ENCODE assay signal across 23 cellular contexts in genomic region chr22:40504285-40505249, GRCh38.
A peak's percentile ranks its signal among the peaks of the same experiment; 100 is the strongest.
DNase-seq lines count a peak whose midpoint lies in the region; ATAC-seq and TF ChIP-seq lines count a peak whose summit lies in the region.
"Had no signal": no experiment of that assay in that cellular context is flagged by ENCODE, and none has a peak within 500 bp of the region (broad histone marks: within the 10 kb centered on the region; RNA-seq: fewer than 3 reads in every experiment).

No MANE protein-coding gene starts in this region.

- H3K36me3 ChIP-seq in OCI-LY7 (ENCODE audit: insufficient read depth, low read length): peaks cover 3% of the 10 kb centered on the region; the same call in 1 of the 2 replicates
- H3K36me3 ChIP-seq in fibroblast of lung (ENCODE audit: control insufficient read depth, insufficient read depth, low read length): no peaks in the 10 kb centered on the region
- no peaks in the 10 kb centered on the region for H3K36me3 ChIP-seq in uterus
- H3K36me3 ChIP-seq: BE2C, colonic mucosa, heart right ventricle, upper lobe of left lung had no signal

- no peak overlapping the region for H3K9ac ChIP-seq in fibroblast of lung (ENCODE audit: insufficient read depth, low read length)

- no peak for TF ChIP-seq POLR2A in uterus (IDR thresholded peaks at IDR 0.05)

- intact Hi-C loops in OCI-LY7 (cut with micrococcal nuclease; ENCODE audit: unreplicated experiment): no loop called here
- intact Hi-C loops in uterus (cut with DNase I; ENCODE audit: low total_unique reads): no loop called here

- H3K27ac ChIP-seq in OCI-LY7 (ENCODE audit: low read depth, low read length, poor library complexity, severe bottlenecking): no peak overlapping the region
- no peak overlapping the region for H3K27ac ChIP-seq in fibroblast of lung (ENCODE audit: insufficient read depth, low read length)
- H3K27ac ChIP-seq in uterus: peak overlapping the region; percentile 22 to 41
- H3K27ac ChIP-seq: colonic mucosa, upper lobe of left lung had no signal

- POLR2A ChIA-PET in OCI-LY7 (lab: Charles Lee): interaction anchor here (0.6 to 1.2 kb wide), 4 partner anchors 10 to 91 kb away, joined by 3 to 6 read pairs (median 4); no protein-coding TSS in a partner anchor

- H3K4me1 ChIP-seq in OCI-LY7 (ENCODE audit: insufficient read depth, low read length, poor library complexity, severe bottlenecking) (peaks cover 49% of the 10 kb centered on the region), fibroblast of lung (ENCODE audit: control insufficient read depth, extremely low read depth, insufficient read depth, low read length) (peaks cover 21% of the 10 kb centered on the region), uterus (peaks cover 4 to 12% of the 10 kb centered on the region in 2 donors)
- H3K4me1 ChIP-seq: colonic mucosa had no signal

- peak overlapping the region; percentile 51 for H3K27ac Mint-ChIP-seq in activated T-cell treated with anti-CD3 and anti-CD28 coated beads, Interleukin-2, amount 50 U/mL, for 24 hours
- H3K27ac Mint-ChIP-seq: activated naive CD8-positive, alpha-beta T cell treated with anti-CD3 and anti-CD28 coated beads, Interleukin-2, amount 50 U/mL, for 24 hours had no signal

- H3K9me3 Mint-ChIP-seq in activated T-cell treated with anti-CD3 and anti-CD28 coated beads, Interleukin-2, amount 50 U/mL, for 24 hours: no peaks in the 10 kb centered on the region
- H3K9me3 Mint-ChIP-seq: activated naive CD8-positive, alpha-beta T cell treated with anti-CD3 and anti-CD28 coated beads, Interleukin-2, amount 50 U/mL, for 24 hours had no signal

- peaks cover 4% of the 10 kb centered on the region for H3K36me3 Mint-ChIP-seq in activated T-cell treated with anti-CD3 and anti-CD28 coated beads, Interleukin-2, amount 50 U/mL, for 24 hours (ENCODE audit: low read depth)

- no peaks in the 10 kb centered on the region for H3K9me2 ChIP-seq in OCI-LY7 (ENCODE audit: insufficient read depth, low read length)

- no peak for ATAC-seq in HG02759 (IDR thresholded peaks at IDR 0.05; ENCODE audit: unreplicated experiment)
- ATAC-seq: activated CD4-positive, alpha-beta T cell treated with anti-CD3 and anti-CD28 coated beads for 36 hours; activated naive CD8-positive, alpha-beta T cell treated with anti-CD3 and anti-CD28 coated beads, Interleukin-2, amount 50 U/mL, for 24 hours; heart right ventricle; K562; left lobe of liver had no signal

- H3K4me3 ChIP-seq in OCI-LY7 (ENCODE audit: low read depth, low read length, poor library complexity, severe bottlenecking) (no peak overlapping the region), fibroblast of lung (replicated peaks in 1 of 4; ENCODE audit: control extremely low read depth in 1 of 4, insufficient read depth in 1 of 4, low read depth in 3 of 4, low read length in 4 of 4) (no peak overlapping the region), uterus (no peak overlapping the region)
- H3K4me3 ChIP-seq: colonic mucosa, heart right ventricle, K562, skin epidermis, upper lobe of left lung had no signal

- no peaks in the 10 kb centered on the region for H3K9me3 ChIP-seq in OCI-LY7 (ENCODE audit: low read length)
- no peaks in the 10 kb centered on the region for H3K9me3 ChIP-seq in fibroblast of lung (ENCODE audit: control insufficient read depth, insufficient read depth, low read depth, low read length)
- no peaks in the 10 kb centered on the region for H3K9me3 ChIP-seq in uterus
- H3K9me3 ChIP-seq: BE2C, colonic mucosa, heart right ventricle, upper lobe of left lung had no signal

- H3K27me3 ChIP-seq in fibroblast of lung (ENCODE audit: control insufficient read depth, insufficient read depth, low read length) (no peaks in the 10 kb centered on the region), uterus (no peaks in the 10 kb centered on the region)
- H3K27me3 ChIP-seq: BE2C, colonic mucosa, heart right ventricle, upper lobe of left lung had no signal

- no peak for DNase-seq in activated T-cell treated with anti-CD3 and anti-CD28 coated beads, Interleukin-2, amount 50 U/mL, for 24 hours
- DNase-seq in activated T-cell treated with anti-CD3 and anti-CD28 coated beads for 4 hours (no peak), OCI-LY7 (ENCODE audit: low spot score) (no peak), fibroblast of lung (ENCODE audit: low read depth in 2 of 2) (no peak), uterus (no peak), NCI-H510A treated with DMSO at 0.1 percent for 48 hours (lab: John Stamatoyannopoulos, UW) (no peak), NOMO-1 treated with DMSO at 0.1 percent for 48 hours (lab: John Stamatoyannopoulos, UW; ENCODE audit: unreplicated experiment) (no peak)
- DNase-seq: activated CD4-positive, alpha-beta T cell treated with anti-CD3 and anti-CD28 coated beads for 36 hours; activated naive CD8-positive, alpha-beta T cell treated with anti-CD3 and anti-CD28 coated beads, Interleukin-2, amount 50 U/mL, for 24 hours; BE2C; colonic mucosa; heart right ventricle; MV-4-11; NCI-H187; NCI-H446; NK-92 treated with Interleukin-12 subunit alpha and Interleukin-12 subunit beta, amount 100 ng/mL, for 24 hours; stimulated activated CD4-positive, alpha-beta T cell treated with anti-CD3 and anti-CD28 coated beads, Interleukin-2, amount 100 ng/mL, for 48 hours; upper lobe of left lung had no signal

- no TSS peak for BruUV-seq in OCI-LY7 (replicated peaks; lab: Mats Ljungman, UMichigan)

- CTCF ChIA-PET in OCI-LY7 (lab: Charles Lee; ENCODE audit: unreplicated experiment): no interaction called here

- H2AFZ ChIP-seq in OCI-LY7 (ENCODE audit: low read length) (no peak overlapping the region), fibroblast of lung (ENCODE audit: low read length) (no peak overlapping the region)

- no peaks in the 10 kb centered on the region for H3K27me3 Mint-ChIP-seq in activated T-cell treated with anti-CD3 and anti-CD28 coated beads, Interleukin-2, amount 50 U/mL, for 24 hours
- H3K27me3 Mint-ChIP-seq: activated CD4-positive, alpha-beta T cell treated with anti-CD3 and anti-CD28 coated beads for 36 hours; activated naive CD8-positive, alpha-beta T cell treated with anti-CD3 and anti-CD28 coated beads, Interleukin-2, amount 50 U/mL, for 24 hours; brain had no signal

- TF ChIP-seq CTCF in OCI-LY7 (conservative IDR thresholded peaks at IDR 0.05; ENCODE audit: low read length) (no peak), fibroblast of lung (conservative IDR thresholded peaks at IDR 0.05 in 1 of 2, IDR thresholded peaks at IDR 0.05 in 1 of 2; ENCODE audit: low read depth in 1 of 2, low read length in 2 of 2) (no peak), uterus (IDR thresholded peaks at IDR 0.05) (no peak)

- no peak overlapping the region for H3K4me3 Mint-ChIP-seq in activated T-cell treated with anti-CD3 and anti-CD28 coated beads, Interleukin-2, amount 50 U/mL, for 24 hours
- H3K4me3 Mint-ChIP-seq: activated CD4-positive, alpha-beta T cell treated with anti-CD3 and anti-CD28 coated beads for 36 hours; activated naive CD8-positive, alpha-beta T cell treated with anti-CD3 and anti-CD28 coated beads, Interleukin-2, amount 50 U/mL, for 24 hours; brain had no signal

- 0 out of 2 replicates have a peak overlapping the region, but pooled peaks have one; percentile 2 for H3K4me2 ChIP-seq in OCI-LY7 (ENCODE audit: low read length)
- H3K4me2 ChIP-seq in fibroblast of lung (ENCODE audit: extremely low read depth, insufficient read depth, low read length): peak overlapping the region; percentile 8

- H3K4me1 Mint-ChIP-seq in activated T-cell treated with anti-CD3 and anti-CD28 coated beads, Interleukin-2, amount 50 U/mL, for 24 hours (ENCODE audit: low read depth): peaks cover 36% of the 10 kb centered on the region

- H4K20me1 ChIP-seq in OCI-LY7 (ENCODE audit: insufficient read depth, low read length): no peaks in the 10 kb centered on the region
- H4K20me1 ChIP-seq in fibroblast of lung (ENCODE audit: control insufficient read depth, extremely low read depth, insufficient read depth, low read length): no peaks in the 10 kb centered on the region

- H3K79me2 ChIP-seq in OCI-LY7 (ENCODE audit: insufficient read depth, low read depth, low read length) (peaks cover 23% of the 10 kb centered on the region; the same call in 1 of the 2 replicates), fibroblast of lung (ENCODE audit: control insufficient read depth, insufficient read depth, low read length) (peaks cover 5% of the 10 kb centered on the region)

Comparison
In these comparisons a context has a peak if more than half of its experiments do, and no peak if none do; other contexts are left out.
1. H3K27ac ChIP-seq: peak in uterus (2 of 2); none in OCI-LY7 (single experiment) and fibroblast of lung (single experiment).